ENCODE assay signal across 20 cellular contexts in genomic region chr6:147758305-147758704, GRCh38.
DNase-seq lines count a peak whose midpoint lies in the region; FAIRE-seq and TF ChIP-seq lines count a peak whose summit lies in the region.
"Had no signal": no experiment of that assay in that cellular context is flagged by ENCODE, and none has a peak within 500 bp of the region (broad histone marks: within the 10 kb centered on the region; RNA-seq: fewer than 3 reads in every experiment).

No MANE protein-coding gene starts in this region.

- peaks cover 8% of the 10 kb centered on the region for H3K9me3 Mint-ChIP-seq in nephron progenitor cell
- H3K9me3 Mint-ChIP-seq: T-helper 1 cell treated with Interleukin-12 subunit alpha and Interleukin-12 subunit beta and Interleukin-4 antibody, amounts not matched to agents 30 μg/mL and 1 μg/mL, for 36 hours had no signal

- H3K36me3 ChIP-seq in BE2C (no peaks in the 10 kb centered on the region), SJSA1 (no peaks in the 10 kb centered on the region)
- H3K36me3 ChIP-seq: HAP-1 had no signal

- no peaks in the 10 kb centered on the region for H3K36me3 Mint-ChIP-seq in nephron progenitor cell (ENCODE audit: low read depth)
- H3K36me3 Mint-ChIP-seq: CD4-positive, CD25-positive, alpha-beta regulatory T cell had no signal

- no peak overlapping the region for H3K4me3 ChIP-seq in BE2C (ENCODE audit: low read depth, low read length)
- no peak overlapping the region for H3K4me3 ChIP-seq in SJSA1
- H3K4me3 ChIP-seq: A549, HAP-1, SJCRH30 had no signal

- FAIRE-seq in HTR-8/SVneo (lab: Jason Lieb, UNC), result peak; percentile 36
- FAIRE-seq: A549, RCC 7860 had no signal

- no peak overlapping the region for H3K4me3 Mint-ChIP-seq in nephron progenitor cell
- H3K4me3 Mint-ChIP-seq: CD4-positive, CD25-positive, alpha-beta regulatory T cell; T-helper 1 cell treated with Interleukin-12 subunit alpha and Interleukin-12 subunit beta and Interleukin-4 antibody, amounts not matched to agents 30 μg/mL and 1 μg/mL, for 36 hours had no signal

- H3K27ac Mint-ChIP-seq in nephron progenitor cell, result peak overlapping the region; percentile 29
- H3K27ac Mint-ChIP-seq: CD4-positive, CD25-positive, alpha-beta regulatory T cell; T-helper 1 cell treated with Interleukin-12 subunit alpha and Interleukin-12 subunit beta and Interleukin-4 antibody, amounts not matched to agents 30 μg/mL and 1 μg/mL, for 36 hours had no signal

- H3K4me1 Mint-ChIP-seq in nephron progenitor cell, result no peaks in the 10 kb centered on the region
- H3K4me1 Mint-ChIP-seq: CD4-positive, CD25-positive, alpha-beta regulatory T cell had no signal

- H3K4me1 ChIP-seq in BE2C (peaks cover 14% of the 10 kb centered on the region), SJSA1 (replicated peaks) (peaks cover 24% of the 10 kb centered on the region)
- H3K4me1 ChIP-seq: A549, HAP-1 had no signal

- H3K9me3 ChIP-seq in BE2C (no peaks in the 10 kb centered on the region), SJSA1 (replicated peaks) (no peaks in the 10 kb centered on the region)
- H3K9me3 ChIP-seq: A549, HAP-1 had no signal

- no peak for TF ChIP-seq CTCF in BE2C (IDR thresholded peaks at IDR 0.05; ENCODE audit: low read depth, low read length)
- TF ChIP-seq CTCF in nephron progenitor cell (IDR thresholded peaks at IDR 0.05), result no peak

- peak overlapping the region; percentile 48 for H3K27ac ChIP-seq in SJSA1
- H3K27ac ChIP-seq in caudate nucleus (ENCODE audit: low read depth, low read length), result no peak overlapping the region
- H3K27ac ChIP-seq: A549, KMS-11, SJCRH30 had no signal

- no peaks in the 10 kb centered on the region for H3K27me3 ChIP-seq in BE2C
- no peaks in the 10 kb centered on the region for H3K27me3 ChIP-seq in SJSA1 (replicated peaks)
- H3K27me3 ChIP-seq: SJCRH30 had no signal

- peak; percentile 19 for DNase-seq in BE2C
- no peak for DNase-seq in HTR-8/SVneo (ENCODE audit: insufficient read length, low spot score)
- DNase-seq in SJSA1 (ENCODE audit: low read depth in 1 of 2, low spot score in 2 of 2), result no peak
- no peak for DNase-seq in nephron progenitor cell
- no peak for DNase-seq in UCSD-AML1 (lab: John Stamatoyannopoulos, UW; ENCODE audit: unreplicated experiment)
- no peak for DNase-seq in AG20443 (ENCODE audit: low spot score)
- no peak for DNase-seq in caudate nucleus (lab: John Stamatoyannopoulos, UW)
- DNase-seq: CD4-positive, CD25-positive, alpha-beta regulatory T cell; NCI-H1436; NCI-H2029; NCI-H2171; NCI-H345; NCI-H524; NCI-H82; SJCRH30 had no signal

- peaks cover 3% of the 10 kb centered on the region for H3K27me3 Mint-ChIP-seq in nephron progenitor cell (ENCODE audit: low read depth, poor library complexity)
- H3K27me3 Mint-ChIP-seq: CD4-positive, CD25-positive, alpha-beta regulatory T cell had no signal
